ENCODE assay signal across 8 cellular contexts in genomic region chr1:39788758-39789570, GRCh38. TPM values are rescaled to one million over a fixed set of nuclear protein-coding genes. Genes with fewer than 3 reads are reported as not detected.
DNase-seq lines count a peak whose midpoint lies in the region; ATAC-seq and TF ChIP-seq lines count a peak whose summit lies in the region.

TSS of gene BMP8B (minus strand) at chr1:39788865. CDS start at chr1:39788485, 380 bp downstream.

- ATAC-seq in HG02623 (IDR thresholded peaks at IDR 0.05; ENCODE audit: unreplicated experiment), result peak; percentile 58
- peak; percentile 83 for ATAC-seq in stimulated activated effector memory CD8-positive, alpha-beta T cell treated with anti-CD3 and anti-CD28 coated beads, Interleukin-12 subunit alpha, Interleukin-12 subunit beta, amount 100 ng/mL, for 72 hours

- H3K36me3 Mint-ChIP-seq in mesothelial cell of epicardium, result no peaks in the 10 kb centered on the region
- no peaks in the 10 kb centered on the region for H3K36me3 Mint-ChIP-seq in stimulated activated effector memory CD8-positive, alpha-beta T cell treated with anti-CD3 and anti-CD28 coated beads, Interleukin-12 subunit alpha, Interleukin-12 subunit beta, amount 100 ng/mL, for 72 hours

- peaks cover 3% of the 10 kb centered on the region for H3K4me1 Mint-ChIP-seq in mesothelial cell of epicardium
- H3K4me1 Mint-ChIP-seq in stimulated activated effector memory CD8-positive, alpha-beta T cell treated with anti-CD3 and anti-CD28 coated beads, Interleukin-12 subunit alpha, Interleukin-12 subunit beta, amount 100 ng/mL, for 72 hours, result peaks cover 7% of the 10 kb centered on the region

- H3K9me3 ChIP-seq in ectodermal cell (ENCODE audit: control insufficient read depth, low read length), result no peaks in the 10 kb centered on the region

- peak within 1 kb of the TSS; percentile 26 for H3K4me3 ChIP-seq in ectodermal cell (ENCODE audit: insufficient read depth, low read depth, low read length)

- H3K27ac Mint-ChIP-seq in mesothelial cell of epicardium, result no peak within 1 kb of the TSS
- peak within 1 kb of the TSS; percentile 52 for H3K27ac Mint-ChIP-seq in stimulated activated effector memory CD8-positive, alpha-beta T cell treated with anti-CD3 and anti-CD28 coated beads, Interleukin-12 subunit alpha, Interleukin-12 subunit beta, amount 100 ng/mL, for 72 hours

- peaks cover 80% of the 10 kb centered on the region for H3K27me3 ChIP-seq in ectodermal cell (ENCODE audit: control insufficient read depth, insufficient read depth, low read length, poor library complexity, severe bottlenecking)

- no peaks in the 10 kb centered on the region for H3K36me3 ChIP-seq in ectodermal cell (ENCODE audit: control insufficient read depth, insufficient read depth, low read length)

- peak within 1 kb of the TSS; percentile 64 for H3K4me3 Mint-ChIP-seq in mesothelial cell of epicardium
- peak within 1 kb of the TSS; percentile 74 for H3K4me3 Mint-ChIP-seq in stimulated activated effector memory CD8-positive, alpha-beta T cell treated with anti-CD3 and anti-CD28 coated beads, Interleukin-12 subunit alpha, Interleukin-12 subunit beta, amount 100 ng/mL, for 72 hours

- peaks cover 76% of the 10 kb centered on the region for H3K27me3 Mint-ChIP-seq in mesothelial cell of epicardium (ENCODE audit: low read depth)

- H3K9me3 Mint-ChIP-seq in mesothelial cell of epicardium, result no peaks in the 10 kb centered on the region
- H3K9me3 Mint-ChIP-seq in stimulated activated effector memory CD8-positive, alpha-beta T cell treated with anti-CD3 and anti-CD28 coated beads, Interleukin-12 subunit alpha, Interleukin-12 subunit beta, amount 100 ng/mL, for 72 hours, result no peaks in the 10 kb centered on the region

- no peaks in the 10 kb centered on the region for H3K4me1 ChIP-seq in ectodermal cell (ENCODE audit: control insufficient read depth, insufficient read depth, low read length)

- DNase-seq in ELF-1 (ENCODE audit: low read depth, low spot score) (peak; percentile 32), NCI-H2196 (lab: John Stamatoyannopoulos, UW; ENCODE audit: unreplicated experiment) (peak; percentile 80), mesothelial cell of epicardium (ENCODE audit: low spot score in 2 of 2, unreplicated experiment in 2 of 2) (no peak), H4 (ENCODE audit: low spot score) (no peak)
- peak; percentile 14 for DNase-seq in activated CD4-positive, alpha-beta T cell treated with anti-CD3 and anti-CD28 coated beads for 1 hour
- DNase-seq in stimulated activated effector memory CD8-positive, alpha-beta T cell treated with anti-CD3 and anti-CD28 coated beads, Interleukin-12 subunit alpha, Interleukin-12 subunit beta, amount 100 ng/mL, for 72 hours (ENCODE audit: low spot score in 2 of 2), result peak; percentile 45 to 81

- no peak within 1 kb of the TSS for H3K27ac ChIP-seq in ectodermal cell (ENCODE audit: insufficient read depth, low read depth, low read length, poor library complexity, severe bottlenecking)

- TF ChIP-seq CTCF in mesothelial cell of epicardium (IDR thresholded peaks at IDR 0.05; ENCODE audit: unreplicated experiment), result no peak

- 1 to 2% methylated on average over 91 of the region's 91 CpGs for WGBS in ectodermal cell, 2 experiments

RNA-seq across cellular contexts. Expression of gene BMP8B, which starts in this region (rescaled TPM):
- polyA plus RNA-seq in ectodermal cell (2013, experiment 1 of 4), result 0.19 TPM
- 0.32 TPM for polyA plus RNA-seq in ectodermal cell (2013, experiment 2 of 4)
- 0.16 TPM for polyA plus RNA-seq in ectodermal cell (2013, experiment 3 of 4)
- 0.32 TPM for polyA plus RNA-seq in ectodermal cell (2013, experiment 4 of 4)
- total RNA-seq in mesothelial cell of epicardium, result 0.14 to 0.31 TPM (median 0.18 TPM) in 3 replicates
- total RNA-seq in H4 (2014; rRNA removed; shearing (Covaris generic)), result 0.08 and 0.19 TPM in 2 replicates

Comparison
In these comparisons a context has a peak if more than half of its experiments do, and no peak if none do; other contexts are left out.
1. DNase-seq: peak in ELF-1 (single experiment), NCI-H2196 (single experiment), activated CD4-positive, alpha-beta T cell treated with anti-CD3 and anti-CD28 coated beads for 1 hour (single experiment) and stimulated activated effector memory CD8-positive, alpha-beta T cell treated with anti-CD3 and anti-CD28 coated beads, Interleukin-12 subunit alpha, Interleukin-12 subunit beta, amount 100 ng/mL, for 72 hours (2 of 2); none in mesothelial cell of epicardium (0 of 2) and H4 (single experiment).